ENCODE assay signal across 2 cellular contexts in the genomic region with DNA sequence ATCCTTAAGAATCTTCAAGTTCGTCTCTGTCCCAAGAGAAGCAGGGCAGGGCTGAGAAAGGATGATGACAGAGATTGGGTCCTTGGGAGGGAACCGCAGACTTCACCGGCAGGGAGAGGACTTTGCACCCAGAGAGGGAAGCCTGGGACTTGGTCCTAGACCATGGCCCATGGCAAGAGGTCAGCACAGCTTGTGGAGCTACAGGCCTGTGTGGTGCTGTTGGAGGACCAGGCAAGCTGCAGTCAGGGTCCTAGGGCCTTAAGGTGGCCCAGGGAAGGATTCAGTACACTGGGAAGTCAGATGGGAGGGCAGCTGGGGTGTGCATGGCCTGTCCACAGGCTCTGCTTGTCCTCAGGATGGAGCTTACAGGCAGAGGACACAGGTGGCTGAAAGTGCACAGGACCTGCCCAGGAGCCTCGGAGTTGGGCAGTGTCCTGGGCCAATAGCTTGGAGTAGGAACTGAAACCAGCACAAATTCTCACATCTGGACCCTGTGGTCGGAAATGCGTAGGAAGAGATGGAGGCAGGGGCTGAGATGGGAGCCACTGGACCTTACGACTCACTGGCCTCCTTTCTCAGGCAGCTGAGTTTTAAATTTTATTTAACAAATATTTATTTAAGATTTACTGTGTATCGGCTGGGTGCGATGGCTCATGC.
TF ChIP-seq lines count a peak whose summit lies in the region.

No MANE protein-coding gene starts in this region.

TF ChIP-seq in IMR-90, 13 proteins besides CTCF, POLR2A, EP300 and RAD21:
- TF ChIP-seq MAFK (IDR thresholded peaks at IDR 0.05; ENCODE audit: low read depth, low read length): no peak
- TF ChIP-seq SMC3 (IDR thresholded peaks at IDR 0.05; ENCODE audit: low read depth, low read length): no peak
- no peak for TF ChIP-seq CHD1 (IDR thresholded peaks at IDR 0.05; ENCODE audit: low read depth, low read length)
- TF ChIP-seq RCOR1 (IDR thresholded peaks at IDR 0.05; ENCODE audit: insufficient replicate concordance, low read length): no peak
- TF ChIP-seq FOS (IDR thresholded peaks at IDR 0.05; ENCODE audit: low read depth, low read length): no peak
- no peak for TF ChIP-seq NFE2L2 (IDR thresholded peaks at IDR 0.05; ENCODE audit: low read depth, low read length)
- TF ChIP-seq BHLHE40 (IDR thresholded peaks at IDR 0.05; ENCODE audit: low read depth, low read length): no peak
- no peak for TF ChIP-seq MXI1 (IDR thresholded peaks at IDR 0.05; ENCODE audit: borderline replicate concordance, low read depth, low read length)

TF ChIP-seq in K562, 482 proteins besides CTCF, POLR2A, EP300 and RAD21:
- TF ChIP-seq TARDBP (IDR thresholded peaks at IDR 0.05) (no peak), ZNF217 (CRISPR knock-in tag; IDR thresholded peaks at IDR 0.05) (no peak), MEIS2 (IDR thresholded peaks at IDR 0.05; ENCODE audit: partially characterized antibody) (no peak), MCM3 (IDR thresholded peaks at IDR 0.05) (no peak), NR3C1 (CRISPR knock-in tag; IDR thresholded peaks at IDR 0.05) (no peak), SP1 (CRISPR knock-in tag; IDR thresholded peaks at IDR 0.05) (no peak), SLC30A9 (CRISPR knock-in tag; IDR thresholded peaks at IDR 0.05) (no peak), RBM17 (IDR thresholded peaks at IDR 0.05; ENCODE audit: borderline replicate concordance, low read depth, low read length) (no peak), ZNF57 (CRISPR knock-in tag; IDR thresholded peaks at IDR 0.05) (no peak)
- TF ChIP-seq, protein P1, sequence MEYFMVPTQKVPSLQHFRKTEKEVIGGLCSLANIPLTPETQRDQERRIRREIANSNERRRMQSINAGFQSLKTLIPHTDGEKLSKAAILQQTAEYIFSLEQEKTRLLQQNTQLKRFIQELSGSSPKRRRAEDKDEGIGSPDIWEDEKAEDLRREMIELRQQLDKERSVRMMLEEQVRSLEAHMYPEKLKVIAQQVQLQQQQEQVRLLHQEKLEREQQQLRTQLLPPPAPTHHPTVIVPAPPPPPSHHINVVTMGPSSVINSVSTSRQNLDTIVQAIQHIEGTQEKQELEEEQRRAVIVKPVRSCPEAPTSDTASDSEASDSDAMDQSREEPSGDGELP (CRISPR knock-in tag; IDR thresholded peaks at IDR 0.05; ENCODE audit: borderline replicate concordance): no peak
- TF ChIP-seq, protein P2, sequence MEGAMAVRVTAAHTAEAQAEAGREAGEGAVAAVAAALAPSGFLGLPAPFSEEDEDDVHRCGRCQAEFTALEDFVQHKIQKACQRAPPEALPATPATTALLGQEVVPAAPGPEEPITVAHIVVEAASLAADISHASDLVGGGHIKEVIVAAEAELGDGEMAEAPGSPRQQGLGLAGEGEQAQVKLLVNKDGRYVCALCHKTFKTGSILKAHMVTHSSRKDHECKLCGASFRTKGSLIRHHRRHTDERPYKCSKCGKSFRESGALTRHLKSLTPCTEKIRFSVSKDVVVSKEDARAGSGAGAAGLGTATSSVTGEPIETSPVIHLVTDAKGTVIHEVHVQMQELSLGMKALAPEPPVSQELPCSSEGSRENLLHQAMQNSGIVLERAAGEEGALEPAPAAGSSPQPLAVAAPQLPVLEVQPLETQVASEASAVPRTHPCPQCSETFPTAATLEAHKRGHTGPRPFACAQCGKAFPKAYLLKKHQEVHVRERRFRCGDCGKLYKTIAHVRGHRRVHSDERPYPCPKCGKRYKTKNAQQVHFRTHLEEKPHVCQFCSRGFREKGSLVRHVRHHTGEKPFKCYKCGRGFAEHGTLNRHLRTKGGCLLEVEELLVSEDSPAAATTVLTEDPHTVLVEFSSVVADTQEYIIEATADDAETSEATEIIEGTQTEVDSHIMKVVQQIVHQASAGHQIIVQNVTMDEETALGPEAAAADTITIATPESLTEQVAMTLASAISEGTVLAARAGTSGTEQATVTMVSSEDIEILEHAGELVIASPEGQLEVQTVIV (CRISPR knock-in tag; IDR thresholded peaks at IDR 0.05; ENCODE audit: borderline replicate concordance): no peak
- TF ChIP-seq, protein P3, sequence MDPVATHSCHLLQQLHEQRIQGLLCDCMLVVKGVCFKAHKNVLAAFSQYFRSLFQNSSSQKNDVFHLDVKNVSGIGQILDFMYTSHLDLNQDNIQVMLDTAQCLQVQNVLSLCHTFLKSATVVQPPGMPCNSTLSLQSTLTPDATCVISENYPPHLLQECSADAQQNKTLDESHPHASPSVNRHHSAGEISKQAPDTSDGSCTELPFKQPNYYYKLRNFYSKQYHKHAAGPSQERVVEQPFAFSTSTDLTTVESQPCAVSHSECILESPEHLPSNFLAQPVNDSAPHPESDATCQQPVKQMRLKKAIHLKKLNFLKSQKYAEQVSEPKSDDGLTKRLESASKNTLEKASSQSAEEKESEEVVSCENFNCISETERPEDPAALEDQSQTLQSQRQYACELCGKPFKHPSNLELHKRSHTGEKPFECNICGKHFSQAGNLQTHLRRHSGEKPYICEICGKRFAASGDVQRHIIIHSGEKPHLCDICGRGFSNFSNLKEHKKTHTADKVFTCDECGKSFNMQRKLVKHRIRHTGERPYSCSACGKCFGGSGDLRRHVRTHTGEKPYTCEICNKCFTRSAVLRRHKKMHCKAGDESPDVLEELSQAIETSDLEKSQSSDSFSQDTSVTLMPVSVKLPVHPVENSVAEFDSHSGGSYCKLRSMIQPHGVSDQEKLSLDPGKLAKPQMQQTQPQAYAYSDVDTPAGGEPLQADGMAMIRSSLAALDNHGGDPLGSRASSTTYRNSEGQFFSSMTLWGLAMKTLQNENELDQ (CRISPR knock-in tag; IDR thresholded peaks at IDR 0.05; ENCODE audit: borderline replicate concordance): no peak
- TF ChIP-seq, protein P4, sequence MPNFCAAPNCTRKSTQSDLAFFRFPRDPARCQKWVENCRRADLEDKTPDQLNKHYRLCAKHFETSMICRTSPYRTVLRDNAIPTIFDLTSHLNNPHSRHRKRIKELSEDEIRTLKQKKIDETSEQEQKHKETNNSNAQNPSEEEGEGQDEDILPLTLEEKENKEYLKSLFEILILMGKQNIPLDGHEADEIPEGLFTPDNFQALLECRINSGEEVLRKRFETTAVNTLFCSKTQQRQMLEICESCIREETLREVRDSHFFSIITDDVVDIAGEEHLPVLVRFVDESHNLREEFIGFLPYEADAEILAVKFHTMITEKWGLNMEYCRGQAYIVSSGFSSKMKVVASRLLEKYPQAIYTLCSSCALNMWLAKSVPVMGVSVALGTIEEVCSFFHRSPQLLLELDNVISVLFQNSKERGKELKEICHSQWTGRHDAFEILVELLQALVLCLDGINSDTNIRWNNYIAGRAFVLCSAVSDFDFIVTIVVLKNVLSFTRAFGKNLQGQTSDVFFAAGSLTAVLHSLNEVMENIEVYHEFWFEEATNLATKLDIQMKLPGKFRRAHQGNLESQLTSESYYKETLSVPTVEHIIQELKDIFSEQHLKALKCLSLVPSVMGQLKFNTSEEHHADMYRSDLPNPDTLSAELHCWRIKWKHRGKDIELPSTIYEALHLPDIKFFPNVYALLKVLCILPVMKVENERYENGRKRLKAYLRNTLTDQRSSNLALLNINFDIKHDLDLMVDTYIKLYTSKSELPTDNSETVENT (CRISPR knock-in tag; IDR thresholded peaks at IDR 0.05): no peak
